In genomic region chr17:1997587-1998425, GRCh38 we compare ENCODE assay signal across 10 cellular contexts. TPM values are rescaled to one million over a fixed set of nuclear protein-coding genes. Genes with fewer than 3 reads are reported as not detected.
DNase-seq lines count a peak whose midpoint lies in the region; ATAC-seq and TF ChIP-seq lines count a peak whose summit lies in the region.
"Had no signal": no experiment of that assay in that cellular context is flagged by ENCODE, and none has a peak within 500 bp of the region (broad histone marks: within the 10 kb centered on the region; RNA-seq: fewer than 3 reads in every experiment).

No MANE protein-coding gene starts in this region.

- H3K4ac ChIP-seq in mesendoderm (ENCODE audit: low read depth, low read length) = peak overlapping the region; percentile 73

- TF ChIP-seq POLR2A in uterus (IDR thresholded peaks at IDR 0.05) = no peak

- TF ChIP-seq CTCF in dorsolateral prefrontal cortex (IDR thresholded peaks at IDR 0.05 in 54 of 56, conservative IDR thresholded peaks at IDR 0.05 in 2 of 56; ENCODE audit: low read depth in 1 of 56, partially characterized antibody in 56 of 56) (no peak), uterus (IDR thresholded peaks at IDR 0.05) (no peak)

- intact Hi-C loops in Right ventricle myocardium inferior (cut with DNase I) = loop anchor here (5.0 kb wide), 1 partner anchor 76 kb away; no protein-coding TSS in a partner anchor
- intact Hi-C loops in Right ventricle myocardium superior (cut with DNase I) = no loop called here
- intact Hi-C loops in dorsolateral prefrontal cortex (cut with DNase I) = no loop called here
- intact Hi-C loops in uterus (cut with DNase I; ENCODE audit: low total_unique reads) = no loop called here

- ATAC-seq in Right ventricle myocardium inferior = no peak
- no peak for ATAC-seq in Right ventricle myocardium superior (ENCODE audit: poor library complexity)
- no peak for ATAC-seq in GM18870 (IDR thresholded peaks at IDR 0.05; ENCODE audit: unreplicated experiment)

- peak overlapping the region in 57 of 59 donors; percentile 45 to 96 (median 81) for H3K27ac ChIP-seq in dorsolateral prefrontal cortex
- H3K27ac ChIP-seq in mesendoderm (ENCODE audit: low read depth, low read length) = peak overlapping the region; percentile 76
- H3K27ac ChIP-seq in uterus = peak overlapping the region; percentile 8 to 16

- H3K56ac ChIP-seq in mesendoderm (ENCODE audit: low read length) = peak overlapping the region; percentile 80

- H3K36me3 ChIP-seq in mesendoderm (ENCODE audit: control insufficient read depth, insufficient read depth, low read length) (no peaks in the 10 kb centered on the region), uterus (no peaks in the 10 kb centered on the region)

- H3K27me3 ChIP-seq in dorsolateral prefrontal cortex (peaks cover 0 to 17% (median 0%) of the 10 kb centered on the region in 45 donors), mesendoderm (ENCODE audit: insufficient read depth, low read length, poor library complexity) (no peaks in the 10 kb centered on the region), uterus (no peaks in the 10 kb centered on the region)

- H2BK120ac ChIP-seq in mesendoderm (ENCODE audit: low read depth, low read length) = peak overlapping the region; percentile 66

- peak overlapping the region; percentile 68 for H2BK5ac ChIP-seq in mesendoderm (ENCODE audit: low read length)

- H3K23ac ChIP-seq in mesendoderm (ENCODE audit: low read length) = no peak overlapping the region

- no peak overlapping the region for H2AK5ac ChIP-seq in mesendoderm (ENCODE audit: low read length)

- no peaks in the 10 kb centered on the region for H3K9me3 ChIP-seq in uterus

- WGBS in mesendoderm (ENCODE audit: extremely low coverage, insufficient coverage, low lambda C conversion rate) = no CpG with 5 or more reads among the region's 65 CpGs

- no peak overlapping the region for H2BK15ac ChIP-seq in mesendoderm (replicated peaks; ENCODE audit: low read depth)

- peak overlapping the region; percentile 41 for H3K9ac ChIP-seq in mesendoderm (ENCODE audit: low read length)

- H3K18ac ChIP-seq in mesendoderm (ENCODE audit: low read length) = peak overlapping the region; percentile 89

- peak overlapping the region; percentile 14 to 69 (median 51) for H3K4me3 ChIP-seq in dorsolateral prefrontal cortex
- no peak overlapping the region for H3K4me3 ChIP-seq in mesendoderm (ENCODE audit: low read length)
- peak overlapping the region; percentile 3 to 43 for H3K4me3 ChIP-seq in uterus

- H4K8ac ChIP-seq in mesendoderm (ENCODE audit: low read depth, low read length) = no peak overlapping the region

- H3K79me2 ChIP-seq in mesendoderm (ENCODE audit: control insufficient read depth, insufficient read depth, low read length) = no peaks in the 10 kb centered on the region

- H3K4me2 ChIP-seq in mesendoderm (ENCODE audit: low read length) = peak overlapping the region; percentile 25

- H3K4me1 ChIP-seq in mesendoderm (ENCODE audit: control insufficient read depth, low read depth, low read length) (peaks cover 22% of the 10 kb centered on the region), uterus (peaks cover 0 to 15% of the 10 kb centered on the region in 2 donors)

- H4K5ac ChIP-seq in mesendoderm (ENCODE audit: low read length) = no peak overlapping the region

- H3K79me1 ChIP-seq in mesendoderm (ENCODE audit: low read length) = no peaks in the 10 kb centered on the region

- DNase-seq in Right ventricle myocardium inferior (ENCODE audit: missing footprints) = peak; percentile 61
- DNase-seq in Right ventricle myocardium superior = no peak
- DNase-seq in dorsolateral prefrontal cortex = no peak
- peak; percentile 83 for DNase-seq in mesendoderm
- no peak for DNase-seq in uterus
- no peak for DNase-seq in NCI-H2196 treated with DMSO at 0.1 percent for 48 hours (lab: John Stamatoyannopoulos, UW; ENCODE audit: unreplicated experiment)
- no peak for DNase-seq in NCI-H1436 treated with DMSO at 0.1 percent for 48 hours (lab: John Stamatoyannopoulos, UW)
- DNase-seq: GOT3; stimulated activated naive B cell treated with anti-CD40 and anti-IgM and Interleukin-4, amounts not matched to agents 10 μg/mL and 1 μg/mL and 100 μg/mL, for 72 hours had no signal

RNA-seq across cellular contexts. Expression of gene RTN4RL1, which starts 27.3 kb away (rescaled TPM):
- total RNA-seq in Right ventricle myocardium inferior = 3.2 TPM
- 3.4 TPM for total RNA-seq in Right ventricle myocardium superior
- total RNA-seq in dorsolateral prefrontal cortex = 10 to 100 TPM in 119 of 120 experiments, 1 to 10 TPM in 1; 4.8 to 43.6 (median 22.0) TPM
- 0.20 TPM for polyA plus RNA-seq in mesendoderm (2013, experiment 1 of 2)
- polyA plus RNA-seq in mesendoderm (2013, experiment 2 of 2) = 0.14 TPM
- 1 to 10 TPM in 3 of 4 donors, not detected in 1; 1.4 to 4.9 (median 1.9) TPM for total RNA-seq in uterus

RNA-seq across cellular contexts. Expression of gene DPH1, which starts 32.1 kb away (rescaled TPM):
- 24.1 TPM for total RNA-seq in Right ventricle myocardium inferior
- 26.8 TPM for total RNA-seq in Right ventricle myocardium superior
- total RNA-seq in dorsolateral prefrontal cortex = 100 to 1,000 TPM in 30 of 120 experiments, 10 to 100 TPM in 90; 57.6 to 158 (median 87.2) TPM
- 20.0 TPM for polyA plus RNA-seq in mesendoderm (2013, experiment 1 of 2)
- polyA plus RNA-seq in mesendoderm (2013, experiment 2 of 2) = 19.3 TPM
- total RNA-seq in uterus = 100 to 1,000 TPM in 1 of 4 donors, 10 to 100 TPM in 3; 26.8 to 121 (median 49.1) TPM

RNA-seq across cellular contexts. Expression of gene OVCA2, which starts 44.0 kb away (rescaled TPM):
- total RNA-seq in Right ventricle myocardium inferior (14.3 TPM), Right ventricle myocardium superior (13.7 TPM), dorsolateral prefrontal cortex (10 to 100 TPM in 108 of 120 experiments, 1 to 10 TPM in 12; 6.6 to 29.4 (median 16.4) TPM), uterus (10 to 100 TPM in 3 of 4 donors, 1 to 10 TPM in 1; 7.9 to 27.4 (median 19.8) TPM)
- 43.4 TPM for polyA plus RNA-seq in mesendoderm (2013, experiment 1 of 2)
- 43.4 TPM for polyA plus RNA-seq in mesendoderm (2013, experiment 2 of 2)

RNA-seq across cellular contexts. Expression of gene HIC1, which starts 57.1 kb away (rescaled TPM):
- 22.7 TPM for total RNA-seq in Right ventricle myocardium inferior
- total RNA-seq in Right ventricle myocardium superior = 19.3 TPM
- 10 to 100 TPM in 18 of 120 experiments, 1 to 10 TPM in 102; 1.6 to 17.4 (median 6.5) TPM for total RNA-seq in dorsolateral prefrontal cortex
- 0.10 TPM for polyA plus RNA-seq in mesendoderm (2013, experiment 1 of 2)
- polyA plus RNA-seq in mesendoderm (2013, experiment 2 of 2) = 0.10 TPM
- total RNA-seq in uterus = 10 to 100 TPM; 21.8 to 86.9 (median 54.2) TPM

Comparison
In these comparisons a context has a peak if more than half of its experiments do, and no peak if none do; other contexts are left out.
1. DNase-seq: peak in Right ventricle myocardium inferior (single experiment) and mesendoderm (single experiment); none in Right ventricle myocardium superior (single experiment), dorsolateral prefrontal cortex (0 of 10), uterus (0 of 2), NCI-H2196 treated with DMSO at 0.1 percent for 48 hours (single experiment) and NCI-H1436 treated with DMSO at 0.1 percent for 48 hours (single experiment).
2. H3K27ac ChIP-seq: peak in every context shown above with its lines; median percentile 81 in dorsolateral prefrontal cortex; 76 in mesendoderm; 12 in uterus.